4 cellular contexts compared by ENCODE assay signal in genomic region chr2:48619526-48619925, GRCh38. TPM values are rescaled to one million over a fixed set of nuclear protein-coding genes. Genes with fewer than 3 reads are reported as not detected.
"Had no signal": no experiment of that assay in that cellular context is flagged by ENCODE, and none has a peak within 500 bp of the region (broad histone marks: within the 10 kb centered on the region; RNA-seq: fewer than 3 reads in every experiment).

No MANE protein-coding gene starts in this region.

- H3K4me3 ChIP-seq: GM12878 had no signal

- DNase-seq: GDM1, GF-D8 had no signal

- ATAC-seq: GM12878 had no signal

RNA-seq across cellular contexts. Expression of gene GTF2A1L, which starts 1.9 kb away (rescaled TPM):
- total RNA-seq: G401, GM12878 had no signal
- polyA plus RNA-seq: GM12878 had no signal
